Comparison of ENCODE assay signal across 1 cellular context in genomic region chr17:49814781-49815496, GRCh38.
TF ChIP-seq lines count a peak whose summit lies in the region.

No MANE protein-coding gene starts in this region.

TF ChIP-seq in H1, 55 proteins besides CTCF, POLR2A, EP300 and RAD21:
- no peak for TF ChIP-seq HDAC6 (IDR thresholded peaks at IDR 0.05; ENCODE audit: low read depth, low read length)
- no peak for TF ChIP-seq ATF2 (IDR thresholded peaks at IDR 0.05; ENCODE audit: low read length)
- TF ChIP-seq BACH1 (IDR thresholded peaks at IDR 0.05; ENCODE audit: low read length) = no peak
